In the genomic region with DNA sequence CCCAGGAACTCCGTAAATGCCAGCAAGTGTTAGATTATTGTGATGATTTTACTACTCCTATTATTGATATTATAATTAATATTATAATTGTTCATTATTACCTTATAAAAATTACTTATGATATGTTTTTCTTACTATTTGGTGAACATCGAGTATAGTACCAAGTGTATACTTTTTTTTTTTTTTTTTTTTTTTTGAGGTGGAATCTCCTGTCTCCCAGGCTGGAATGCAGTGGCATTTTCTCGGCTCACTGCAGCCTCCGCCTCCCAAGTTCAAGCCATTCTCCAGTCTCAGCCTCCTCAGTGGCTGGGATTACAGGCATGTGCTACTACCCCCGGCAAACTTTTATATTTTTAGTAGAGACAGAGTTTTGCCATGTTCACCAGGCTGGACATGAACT, we compare ENCODE assay signal across 22 cellular contexts.
"Had no signal": no experiment of that assay in that cellular context is flagged by ENCODE, and none has a peak within 500 bp of the region (broad histone marks: within the 10 kb centered on the region; RNA-seq: fewer than 3 reads in every experiment).

No MANE protein-coding gene starts in this region.

- H3K4me1 ChIP-seq: gastrocnemius medialis, lower lobe of right lung, parathyroid adenoma, upper lobe of left lung had no signal

- H3K27me3 ChIP-seq: dorsolateral prefrontal cortex, gastrocnemius medialis, neutrophil, right lobe of liver, tibial nerve, upper lobe of left lung had no signal

- H3K9me3 Mint-ChIP-seq: natural killer cell; neural crest cell; stimulated activated naive B cell treated with anti-CD40 and anti-IgM and Interleukin-4, amounts not matched to agents 10 μg/mL and 1 μg/mL and 100 μg/mL, for 72 hours; stimulated activated naive CD8-positive, alpha-beta T cell treated with anti-CD3 and anti-CD28 coated beads, Interleukin-15, Interleukin-2, amounts not matched to agents 100 ng/mL and 50 ng/mL, for 24 hours had no signal

- H3K27ac Mint-ChIP-seq: natural killer cell; progenitor cell of endocrine pancreas; stimulated activated naive B cell treated with anti-CD40 and anti-IgM and Interleukin-4, amounts not matched to agents 10 μg/mL and 1 μg/mL and 100 μg/mL, for 72 hours; stimulated activated naive CD8-positive, alpha-beta T cell treated with anti-CD3 and anti-CD28 coated beads, Interleukin-15, Interleukin-2, amounts not matched to agents 100 ng/mL and 50 ng/mL, for 24 hours had no signal

- H3K27ac ChIP-seq: dorsolateral prefrontal cortex, gastrocnemius medialis, lower lobe of right lung, neutrophil, parathyroid adenoma, right lobe of liver, thoracic aorta, tibial nerve, upper lobe of left lung had no signal

- FAIRE-seq: keratinocyte, small intestine, urothelium cell line had no signal

- H3K4me3 ChIP-seq: dorsolateral prefrontal cortex, gastrocnemius medialis, lower lobe of right lung, right lobe of liver, thoracic aorta, tibial nerve, upper lobe of left lung had no signal

- DNase-seq: dorsolateral prefrontal cortex; effector CD4-positive, alpha-beta T cell; gastrocnemius medialis; head of caudate nucleus; left ventricle myocardium superior; lower lobe of right lung; natural killer cell; right lobe of liver; small intestine; stimulated activated CD4-positive, alpha-beta T cell treated with anti-CD3 and anti-CD28 coated beads, Interleukin-15, amount 100 ng/mL, for 24 hours; stimulated activated CD4-positive, alpha-beta T cell treated with anti-CD3 and anti-CD28 coated beads, Interleukin-2, amount 100 ng/mL, for 48 hours; stimulated activated naive B cell treated with anti-CD40 and anti-IgM and Interleukin-4, amounts not matched to agents 10 μg/mL and 1 μg/mL and 100 μg/mL, for 72 hours; upper lobe of left lung had no signal

- H3K4me1 Mint-ChIP-seq: stimulated activated naive B cell treated with anti-CD40 and anti-IgM and Interleukin-4, amounts not matched to agents 10 μg/mL and 1 μg/mL and 100 μg/mL, for 72 hours had no signal

- H3K9ac ChIP-seq: parathyroid adenoma had no signal

- H3K36me3 ChIP-seq: gastrocnemius medialis, lower lobe of right lung, neutrophil, right lobe of liver, thoracic aorta, tibial nerve, upper lobe of left lung had no signal

- H2AFZ ChIP-seq: parathyroid adenoma had no signal

- H3K9me3 ChIP-seq: gastrocnemius medialis, lower lobe of right lung, neutrophil, right lobe of liver, thoracic aorta, tibial nerve, upper lobe of left lung had no signal

- ATAC-seq: gastrocnemius medialis; left ventricle myocardium superior; lower lobe of right lung; natural killer cell; right lobe of liver; stimulated activated naive B cell treated with anti-CD40 and anti-IgM and Interleukin-4, amounts not matched to agents 10 μg/mL and 1 μg/mL and 100 μg/mL, for 72 hours had no signal

- H3K27me3 Mint-ChIP-seq: progenitor cell of endocrine pancreas; stimulated activated naive B cell treated with anti-CD40 and anti-IgM and Interleukin-4, amounts not matched to agents 10 μg/mL and 1 μg/mL and 100 μg/mL, for 72 hours; stimulated activated naive CD8-positive, alpha-beta T cell treated with anti-CD3 and anti-CD28 coated beads, Interleukin-15, Interleukin-2, amounts not matched to agents 100 ng/mL and 50 ng/mL, for 24 hours had no signal

- H3K36me3 Mint-ChIP-seq: natural killer cell had no signal

- H3K4me3 Mint-ChIP-seq: natural killer cell; neural crest cell; stimulated activated naive B cell treated with anti-CD40 and anti-IgM and Interleukin-4, amounts not matched to agents 10 μg/mL and 1 μg/mL and 100 μg/mL, for 72 hours; stimulated activated naive CD8-positive, alpha-beta T cell treated with anti-CD3 and anti-CD28 coated beads, Interleukin-15, Interleukin-2, amounts not matched to agents 100 ng/mL and 50 ng/mL, for 24 hours had no signal
